In genomic region chr13:49419292-49419691, GRCh38 we compare ENCODE assay signal across 22 cellular contexts. TPM values are rescaled to one million over a fixed set of nuclear protein-coding genes. Genes with fewer than 3 reads are reported as not detected.
DNase-seq lines count a peak whose midpoint lies in the region; ATAC-seq, FAIRE-seq and TF ChIP-seq lines count a peak whose summit lies in the region.
"Had no signal": no experiment of that assay in that cellular context is flagged by ENCODE, and none has a peak within 500 bp of the region (broad histone marks: within the 10 kb centered on the region; RNA-seq: fewer than 3 reads in every experiment).

No MANE protein-coding gene starts in this region.

- TF ChIP-seq CTCF in fibroblast of mammary gland (conservative IDR thresholded peaks at IDR 0.05; ENCODE audit: control insufficient read depth, insufficient read depth, low read depth, low read length) (no peak), osteoblast (IDR thresholded peaks at IDR 0.05; ENCODE audit: extremely low read depth, low read depth, low read length) (no peak)

- H3K4me1 ChIP-seq in osteoblast (ENCODE audit: insufficient read depth, low read length) (peaks cover 5% of the 10 kb centered on the region), SJCRH30 (no peaks in the 10 kb centered on the region)
- H3K4me1 ChIP-seq: esophagus squamous epithelium had no signal

- no peak for TF ChIP-seq POLR2A in GM18505 (IDR thresholded peaks at IDR 0.05; ENCODE audit: borderline replicate concordance, extremely low read depth, insufficient read depth, insufficient read length)

- no peaks in the 10 kb centered on the region for H4K20me1 ChIP-seq in osteoblast (ENCODE audit: insufficient read depth, low read length)

- H3K4me3 ChIP-seq in fibroblast of mammary gland (ENCODE audit: control insufficient read depth, low read depth, low read length) (no peak overlapping the region), osteoblast (ENCODE audit: insufficient read depth, low read length) (no peak overlapping the region), SJCRH30 (no peak overlapping the region)
- H3K4me3 ChIP-seq: esophagus squamous epithelium had no signal

- H3K4me2 ChIP-seq in osteoblast (ENCODE audit: insufficient read depth, low read length): peak overlapping the region; percentile 19

- no peaks in the 10 kb centered on the region for H3K79me2 ChIP-seq in osteoblast (ENCODE audit: insufficient read depth, low read length)

- H3K9me3 ChIP-seq in osteoblast (ENCODE audit: low read depth, low read length): no peaks in the 10 kb centered on the region
- no peaks in the 10 kb centered on the region for H3K9me3 ChIP-seq in SJCRH30 (replicated peaks)
- H3K9me3 ChIP-seq: esophagus squamous epithelium had no signal

- FAIRE-seq in GM18507 (lab: Jason Lieb, UNC): peak; percentile 58

- no peak overlapping the region for H2AFZ ChIP-seq in osteoblast (ENCODE audit: low read length)

- DNase-seq in GM18507 (ENCODE audit: extremely low spot score, insufficient read length, low read depth) (no peak), RPMI7951 (ENCODE audit: low read depth) (peak; percentile 1), fibroblast of mammary gland (ENCODE audit: low read depth) (peak; percentile 68), osteoblast (ENCODE audit: insufficient read length, low spot score, missing footprints) (no peak), NCI-H69 (lab: John Stamatoyannopoulos, UW) (no peak), SJCRH30 (no peak)
- no peak for DNase-seq in effector CD4-positive, alpha-beta T cell
- DNase-seq: activated CD4-positive, alpha-beta T cell treated with anti-CD3 and anti-CD28 coated beads for 1 hour; activated CD8-positive, alpha-beta T cell treated with anti-CD3 and anti-CD28 coated beads, Interleukin-2, amount 10 ng/mL, durations not matched to agents 7 days and 5 days; activated T-cell treated with anti-CD3 and anti-CD28 coated beads, Interleukin-2, amount 50 U/mL, for 1 hour; aorta; endodermal cell; esophagus squamous epithelium; H9; head of caudate nucleus; KBM-7; NCI-H187; SHP77; stimulated activated CD4-positive, alpha-beta T cell treated with anti-CD3 and anti-CD28 coated beads, Interleukin-2, amount 100 ng/mL, for 24 hours had no signal

- H3K27ac ChIP-seq in osteoblast (ENCODE audit: low read depth, low read length) (no peak overlapping the region), SJCRH30 (no peak overlapping the region)
- H3K27ac ChIP-seq: C4-2B, esophagus squamous epithelium had no signal

- H3K36me3 ChIP-seq in osteoblast (ENCODE audit: insufficient read depth, low read length): no peaks in the 10 kb centered on the region
- no peaks in the 10 kb centered on the region for H3K36me3 ChIP-seq in SJCRH30
- H3K36me3 ChIP-seq: esophagus squamous epithelium had no signal

- no peaks in the 10 kb centered on the region for H3K27me3 ChIP-seq in osteoblast (ENCODE audit: insufficient read depth, low read length)
- H3K27me3 ChIP-seq in SJCRH30: no peaks in the 10 kb centered on the region
- H3K27me3 ChIP-seq: esophagus squamous epithelium had no signal

- ATAC-seq in GM18505 (IDR thresholded peaks at IDR 0.05; ENCODE audit: unreplicated experiment): no peak
- ATAC-seq: activated CD8-positive, alpha-beta T cell treated with anti-CD3 and anti-CD28 coated beads, Interleukin-2, amount 10 ng/mL, durations not matched to agents 7 days and 5 days; stimulated activated memory B cell treated with anti-CD40 and anti-IgM and Interleukin-4, amounts not matched to agents 10 μg/mL and 1 μg/mL and 100 μg/mL, for 72 hours had no signal

RNA-seq across cellular contexts. Expression of gene CAB39L, which starts 24.6 kb away (rescaled TPM):
- total RNA-seq in RPMI7951 (2014; rRNA removed; shearing (Covaris generic)): 8.3 and 12.6 TPM in 2 replicates
- 12.3 and 15.6 TPM in 2 replicates for total RNA-seq in osteoblast
- 2.4 and 3.3 TPM in 2 replicates for total RNA-seq in SJCRH30 (2014; rRNA removed; shearing (Covaris generic))

RNA-seq across cellular contexts. Expression of gene SETDB2, which starts 24.8 kb away (rescaled TPM):
- 4.8 and 5.5 TPM in 2 replicates for total RNA-seq in RPMI7951 (2014; rRNA removed; shearing (Covaris generic))
- 13.8 and 18.6 TPM in 2 replicates for total RNA-seq in osteoblast
- total RNA-seq in SJCRH30 (2014; rRNA removed; shearing (Covaris generic)): 8.9 and 10.9 TPM in 2 replicates

Comparison
In these comparisons a context has a peak if more than half of its experiments do, and no peak if none do; other contexts are left out.
1. DNase-seq: peak in RPMI7951 (single experiment) and fibroblast of mammary gland (single experiment); none in GM18507 (single experiment), osteoblast (single experiment), NCI-H69 (single experiment), SJCRH30 (0 of 2) and effector CD4-positive, alpha-beta T cell (single experiment).